9 cellular contexts compared by ENCODE assay signal in the genomic region with DNA sequence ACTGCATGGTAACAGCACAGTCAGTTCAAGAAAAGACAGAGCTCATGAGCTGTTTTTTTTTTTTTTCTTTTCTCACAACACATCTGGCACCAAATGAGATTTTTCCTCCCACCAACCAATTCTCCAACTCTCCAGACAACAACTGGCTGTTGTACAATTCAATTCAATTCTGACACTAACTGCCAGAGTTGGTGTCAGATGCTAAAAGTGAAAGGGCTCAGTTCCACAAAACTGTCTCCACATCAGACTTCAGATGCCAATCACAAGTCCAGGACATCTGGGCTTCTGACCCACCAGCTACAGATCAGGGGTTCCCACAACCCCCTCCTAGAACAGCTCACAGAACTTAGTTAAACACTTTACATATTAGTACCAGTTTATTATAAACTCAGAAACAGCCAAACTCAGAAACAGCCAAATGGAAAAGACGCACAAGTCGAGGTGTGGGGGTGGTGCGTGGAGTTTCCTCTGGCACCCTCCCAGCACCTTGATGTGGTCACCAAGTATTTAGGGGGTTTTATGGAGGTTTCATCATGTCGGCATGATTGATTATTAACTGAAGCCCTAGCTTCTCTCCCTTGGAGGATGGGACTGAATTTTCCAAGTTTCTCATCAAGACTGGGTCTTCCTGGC. TPM values are rescaled to one million over a fixed set of nuclear protein-coding genes. Genes with fewer than 3 reads are reported as not detected.
A peak's percentile ranks its signal among the peaks of the same experiment; 100 is the strongest.
DNase-seq lines count a peak whose midpoint lies in the region; ATAC-seq and TF ChIP-seq lines count a peak whose summit lies in the region.
"Had no signal": no experiment of that assay in that cellular context is flagged by ENCODE, and none has a peak within 500 bp of the region (broad histone marks: within the 10 kb centered on the region; RNA-seq: fewer than 3 reads in every experiment).

No MANE protein-coding gene starts in this region.

- peak; percentile 86 for DNase-seq in activated CD4-positive, alpha-beta memory T cell treated with anti-CD3 and anti-CD28 coated beads for 36 hours
- no peak for DNase-seq in activated CD4-positive, alpha-beta memory T cell treated with anti-CD3 and anti-CD28 coated beads, Interleukin-2, amount 10 ng/mL, durations not matched to agents 7 days and 5 days
- DNase-seq in T-cell = peak in 32 of 34 experiments; percentile 32 to 81 (median 69)
- peak; percentile 45 for DNase-seq in central memory CD4-positive, alpha-beta T cell
- no peak for DNase-seq in midbrain (lab: John Stamatoyannopoulos, UW)
- no peak for DNase-seq in NCI-H69 (lab: John Stamatoyannopoulos, UW)
- DNase-seq in brain microvascular endothelial cell = no peak

- H3K27me3 ChIP-seq in thymus (ENCODE audit: control insufficient read depth, insufficient read depth) (no peaks in the 10 kb centered on the region), brain microvascular endothelial cell (replicated peaks) (no peaks in the 10 kb centered on the region)

- H3K4me3 ChIP-seq in thymus (ENCODE audit: low read length) (no peak overlapping the region), brain microvascular endothelial cell (ENCODE audit: low read depth, low read length) (no peak overlapping the region)

- intact Hi-C loops in activated CD4-positive, alpha-beta memory T cell treated with anti-CD3 and anti-CD28 coated beads for 36 hours (cut with micrococcal nuclease) = loop anchor here (1.0 to 5.0 kb wide), 4 partner anchors 74 to 299 kb away; partner anchors contain the start of gene ZNF326

- peak overlapping the region; percentile 58 for H3K4me3 Mint-ChIP-seq in activated CD4-positive, alpha-beta memory T cell treated with anti-CD3 and anti-CD28 coated beads for 36 hours
- H3K4me3 Mint-ChIP-seq in activated CD4-positive, alpha-beta memory T cell treated with anti-CD3 and anti-CD28 coated beads, Interleukin-2, amount 10 ng/mL, durations not matched to agents 7 days and 5 days = no peak overlapping the region
- H3K4me3 Mint-ChIP-seq in T-cell = peak overlapping the region; percentile 21 to 57 (median 28)

- peak; percentile 44 to 90 (median 54) for ATAC-seq in T-cell (replicated peaks in 1 of 4)

- WGBS in thymus = 2% methylated on average over 4 of the region's 4 CpGs

- H3K27me3 Mint-ChIP-seq in activated CD4-positive, alpha-beta memory T cell treated with anti-CD3 and anti-CD28 coated beads for 36 hours = no peaks in the 10 kb centered on the region
- no peaks in the 10 kb centered on the region for H3K27me3 Mint-ChIP-seq in activated CD4-positive, alpha-beta memory T cell treated with anti-CD3 and anti-CD28 coated beads, Interleukin-2, amount 10 ng/mL, durations not matched to agents 7 days and 5 days
- no peaks in the 10 kb centered on the region for H3K27me3 Mint-ChIP-seq in T-cell

- POLR2A ChIA-PET in activated CD4-positive, alpha-beta memory T cell treated with anti-CD3 and anti-CD28 coated beads for 36 hours (lab: Charles Lee) = interaction anchor here (0.5 to 2.2 kb wide), 11 partner anchors 47 to 250 kb away, joined by 3 to 15 read pairs (median 3); partner anchors contain the start of gene ZNF326
- POLR2A ChIA-PET in activated CD4-positive, alpha-beta memory T cell treated with anti-CD3 and anti-CD28 coated beads, Interleukin-2, amount 10 ng/mL, durations not matched to agents 7 days and 5 days (lab: Charles Lee) = no interaction called here
- POLR2A ChIA-PET in T-cell (lab: Charles Lee) = interaction anchor here (0.6 to 1.1 kb wide), 2 partner anchors 206 to 1005 kb away, joined by 3 to 4 read pairs; no protein-coding TSS in a partner anchor

- H3K36me3 Mint-ChIP-seq in activated CD4-positive, alpha-beta memory T cell treated with anti-CD3 and anti-CD28 coated beads for 36 hours = no peaks in the 10 kb centered on the region
- H3K36me3 Mint-ChIP-seq in activated CD4-positive, alpha-beta memory T cell treated with anti-CD3 and anti-CD28 coated beads, Interleukin-2, amount 10 ng/mL, durations not matched to agents 7 days and 5 days (ENCODE audit: low read depth) = no peaks in the 10 kb centered on the region
- H3K36me3 Mint-ChIP-seq in T-cell = no peaks in the 10 kb centered on the region

- CTCF ChIA-PET in activated CD4-positive, alpha-beta memory T cell treated with anti-CD3 and anti-CD28 coated beads for 36 hours (lab: Charles Lee) = interaction anchor here (0.6 to 5.6 kb wide), 20 partner anchors 12 to 268 kb away, joined by 3 to 38 read pairs (median 3); partner anchors contain the start of gene LRRC8C
- CTCF ChIA-PET in activated CD4-positive, alpha-beta memory T cell treated with anti-CD3 and anti-CD28 coated beads, Interleukin-2, amount 10 ng/mL, durations not matched to agents 7 days and 5 days (lab: Charles Lee) = interaction anchor here (0.6 to 2.0 kb wide), 6 partner anchors 20 to 208 kb away, joined by 3 to 8 read pairs (median 3); no protein-coding TSS in a partner anchor
- CTCF ChIA-PET in T-cell (lab: Charles Lee) = interaction anchor here (0.6 to 1.7 kb wide), 11 partner anchors 12 to 298 kb away, joined by 3 to 9 read pairs (median 4); no protein-coding TSS in a partner anchor

- H3K4me1 Mint-ChIP-seq in activated CD4-positive, alpha-beta memory T cell treated with anti-CD3 and anti-CD28 coated beads for 36 hours (ENCODE audit: low read depth) = peaks cover 36% of the 10 kb centered on the region
- peaks cover 12% of the 10 kb centered on the region for H3K4me1 Mint-ChIP-seq in activated CD4-positive, alpha-beta memory T cell treated with anti-CD3 and anti-CD28 coated beads, Interleukin-2, amount 10 ng/mL, durations not matched to agents 7 days and 5 days
- peaks cover 23% of the 10 kb centered on the region in 3 donors for H3K4me1 Mint-ChIP-seq in T-cell

- in situ Hi-C loops in brain microvascular endothelial cell (cut with HindIII; ENCODE audit: low pct_ligation_motif_present, low sequenced_read_pairs) = no loop called here

- TF ChIP-seq CTCF in brain microvascular endothelial cell (IDR thresholded peaks at IDR 0.05; ENCODE audit: low read depth, low read length, missing control alignments) = no peak

- H3K27ac Mint-ChIP-seq in activated CD4-positive, alpha-beta memory T cell treated with anti-CD3 and anti-CD28 coated beads for 36 hours = peak overlapping the region; percentile 90
- no peak overlapping the region for H3K27ac Mint-ChIP-seq in activated CD4-positive, alpha-beta memory T cell treated with anti-CD3 and anti-CD28 coated beads, Interleukin-2, amount 10 ng/mL, durations not matched to agents 7 days and 5 days
- H3K27ac Mint-ChIP-seq in T-cell = peak overlapping the region; percentile 7 to 9

- H3K4me1 ChIP-seq in thymus (ENCODE audit: control insufficient read depth, insufficient read depth, low read length) = peaks cover 11% of the 10 kb centered on the region

- H3K27ac ChIP-seq in thymus (ENCODE audit: low read depth) (peak overlapping the region; percentile 31), brain microvascular endothelial cell (no peak overlapping the region)
- H3K27ac ChIP-seq: 22Rv1 had no signal

- no peaks in the 10 kb centered on the region for H3K36me3 ChIP-seq in thymus (ENCODE audit: control insufficient read depth, insufficient read depth)
- no peaks in the 10 kb centered on the region for H3K36me3 ChIP-seq in brain microvascular endothelial cell (replicated peaks)

- H3K9me3 ChIP-seq in thymus (ENCODE audit: control insufficient read depth) = no peaks in the 10 kb centered on the region

- no peaks in the 10 kb centered on the region for H3K9me3 Mint-ChIP-seq in activated CD4-positive, alpha-beta memory T cell treated with anti-CD3 and anti-CD28 coated beads for 36 hours
- no peaks in the 10 kb centered on the region for H3K9me3 Mint-ChIP-seq in activated CD4-positive, alpha-beta memory T cell treated with anti-CD3 and anti-CD28 coated beads, Interleukin-2, amount 10 ng/mL, durations not matched to agents 7 days and 5 days
- H3K9me3 Mint-ChIP-seq in T-cell = no peaks in the 10 kb centered on the region

RNA-seq across cellular contexts. Expression of gene LRRC8D, which starts 39.2 kb away (rescaled TPM):
- total RNA-seq in activated CD4-positive, alpha-beta memory T cell treated with anti-CD3 and anti-CD28 coated beads for 36 hours = 10 to 100 TPM; 17.7 to 19.4 TPM
- total RNA-seq in activated CD4-positive, alpha-beta memory T cell treated with anti-CD3 and anti-CD28 coated beads, Interleukin-2, amount 10 ng/mL, durations not matched to agents 7 days and 5 days = 10 to 100 TPM; 19.4 to 20.3 TPM
- total RNA-seq in T-cell = 10 to 100 TPM; 23.8 to 43.4 (median 33.0) TPM
- polyA plus RNA-seq in thymus = 23.8 TPM

Comparison
In these comparisons a context has a peak if more than half of its experiments do, and no peak if none do; other contexts are left out.
1. DNase-seq: peak in activated CD4-positive, alpha-beta memory T cell treated with anti-CD3 and anti-CD28 coated beads for 36 hours (single experiment), T-cell (32 of 34) and central memory CD4-positive, alpha-beta T cell (single experiment); none in activated CD4-positive, alpha-beta memory T cell treated with anti-CD3 and anti-CD28 coated beads, Interleukin-2, amount 10 ng/mL, durations not matched to agents 7 days and 5 days (single experiment), midbrain (single experiment), NCI-H69 (single experiment) and brain microvascular endothelial cell (single experiment).